Comparison of ENCODE assay signal across 2 cellular contexts in the genomic region with DNA sequence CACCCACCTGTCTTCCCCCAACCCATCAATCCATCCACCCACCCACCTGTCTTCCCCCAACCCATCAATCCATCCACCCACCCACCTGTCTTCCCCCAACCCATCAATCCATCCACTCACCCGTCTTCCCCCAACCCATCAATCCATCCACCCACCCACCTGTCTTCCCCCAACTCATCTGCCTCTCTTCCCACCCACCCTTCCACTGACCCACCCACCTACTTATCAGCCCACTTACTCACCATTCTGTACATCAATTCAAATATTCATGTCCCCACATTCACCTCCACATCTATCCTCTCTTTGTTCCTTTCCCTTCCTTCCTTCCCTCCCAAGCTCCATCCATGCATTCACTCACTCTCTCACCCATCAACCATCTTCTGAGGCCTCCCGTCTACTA. TPM values are rescaled to one million over a fixed set of nuclear protein-coding genes. Genes with fewer than 3 reads are reported as not detected.
"Had no signal": no experiment of that assay in that cellular context is flagged by ENCODE, and none has a peak within 500 bp of the region (broad histone marks: within the 10 kb centered on the region; RNA-seq: fewer than 3 reads in every experiment).

No MANE protein-coding gene starts in this region.

RNA-seq across cellular contexts. Expression of a gene that starts 6.4 kb away (rescaled TPM):
- total RNA-seq: activated CD4-positive, alpha-beta T cell treated with anti-CD3 and anti-CD28 coated beads, Interleukin-2, amount 10 ng/mL, durations not matched to agents 7 days and 5 days; activated CD8-positive, alpha-beta T cell treated with anti-CD3 and anti-CD28 coated beads, Interleukin-2, amount 10 ng/mL, durations not matched to agents 7 days and 5 days had no signal

RNA-seq across cellular contexts. Expression of a gene that starts 37.5 kb away (rescaled TPM):
- total RNA-seq: activated CD4-positive, alpha-beta T cell treated with anti-CD3 and anti-CD28 coated beads, Interleukin-2, amount 10 ng/mL, durations not matched to agents 7 days and 5 days had no signal
